17 cellular contexts compared by ENCODE assay signal in genomic region chr18:53843113-53843512, GRCh38.
A peak's percentile ranks its signal among the peaks of the same experiment; 100 is the strongest.
DNase-seq lines count a peak whose midpoint lies in the region; FAIRE-seq and TF ChIP-seq lines count a peak whose summit lies in the region.
"Had no signal": no experiment of that assay in that cellular context is flagged by ENCODE, and none has a peak within 500 bp of the region (broad histone marks: within the 10 kb centered on the region; RNA-seq: fewer than 3 reads in every experiment).

No MANE protein-coding gene starts in this region.

- no peak overlapping the region for H3K9ac ChIP-seq in Karpas-422 (ENCODE audit: low read length)

- H4K20me1 ChIP-seq in Karpas-422 (ENCODE audit: insufficient read depth, low read depth, low read length) = no peaks in the 10 kb centered on the region

- no peaks in the 10 kb centered on the region for H3K9me2 ChIP-seq in Karpas-422 (replicated peaks; ENCODE audit: insufficient read depth, low read length)

- no peaks in the 10 kb centered on the region for H3K4me1 ChIP-seq in Karpas-422 (ENCODE audit: low read length)
- H3K4me1 ChIP-seq: BE2C, HAP-1 had no signal

- no peak overlapping the region for H3K4me2 ChIP-seq in Karpas-422 (ENCODE audit: low read depth, low read length, poor library complexity, severe bottlenecking)

- H3K4me3 ChIP-seq in fibroblast of mammary gland (ENCODE audit: control insufficient read depth, low read depth, low read length) (no peak overlapping the region), Karpas-422 (ENCODE audit: low read length) (no peak overlapping the region)
- H3K4me3 ChIP-seq: HAP-1, K562 had no signal

- H3K9me3 ChIP-seq in Karpas-422 (ENCODE audit: low read length) = no peaks in the 10 kb centered on the region
- H3K9me3 ChIP-seq: BE2C, HAP-1 had no signal

- no peak overlapping the region for H2AFZ ChIP-seq in Karpas-422 (ENCODE audit: low read length)

- no peak for FAIRE-seq in GM19239 (lab: Jason Lieb, UNC)
- FAIRE-seq: K562 had no signal

- no peak overlapping the region for H3K27ac ChIP-seq in Karpas-422 (ENCODE audit: low read length)
- H3K27ac ChIP-seq: C4-2B had no signal

- no peaks in the 10 kb centered on the region for H3K79me2 ChIP-seq in Karpas-422 (ENCODE audit: low read length)

- DNase-seq in A172 (ENCODE audit: low spot score) = peak; percentile 1
- peak; percentile 20 for DNase-seq in HT1080 (ENCODE audit: low read depth)
- peak; percentile 17 for DNase-seq in RKO (ENCODE audit: low spot score)
- DNase-seq in fibroblast of mammary gland (ENCODE audit: low read depth) = peak; percentile 6
- DNase-seq in Karpas-422 = no peak
- no peak for DNase-seq in C1 segment of cervical spinal cord (lab: John Stamatoyannopoulos, UW)
- DNase-seq in GM19239 (ENCODE audit: insufficient read length, low spot score) = no peak
- DNase-seq: 8988T; BE2C; CD4-positive, alpha-beta T cell; DMS153; DMS79; GDM1; IMR-90 had no signal

- no peaks in the 10 kb centered on the region for H3K27me3 ChIP-seq in Karpas-422 (ENCODE audit: low read length)
- H3K27me3 ChIP-seq: BE2C had no signal

- TF ChIP-seq CTCF in fibroblast of mammary gland (conservative IDR thresholded peaks at IDR 0.05; ENCODE audit: control insufficient read depth, insufficient read depth, low read depth, low read length) = no peak

- H3K36me3 ChIP-seq in Karpas-422 (ENCODE audit: insufficient read depth, low read length) = no peaks in the 10 kb centered on the region
- H3K36me3 ChIP-seq: BE2C, HAP-1 had no signal

Comparison
In these comparisons a context has a peak if more than half of its experiments do, and no peak if none do; other contexts are left out.
1. DNase-seq: peak in A172 (single experiment), HT1080 (single experiment), RKO (single experiment) and fibroblast of mammary gland (single experiment); none in Karpas-422 (single experiment), C1 segment of cervical spinal cord (0 of 14) and GM19239 (single experiment).